ENCODE assay signal across 18 cellular contexts in the genomic region with DNA sequence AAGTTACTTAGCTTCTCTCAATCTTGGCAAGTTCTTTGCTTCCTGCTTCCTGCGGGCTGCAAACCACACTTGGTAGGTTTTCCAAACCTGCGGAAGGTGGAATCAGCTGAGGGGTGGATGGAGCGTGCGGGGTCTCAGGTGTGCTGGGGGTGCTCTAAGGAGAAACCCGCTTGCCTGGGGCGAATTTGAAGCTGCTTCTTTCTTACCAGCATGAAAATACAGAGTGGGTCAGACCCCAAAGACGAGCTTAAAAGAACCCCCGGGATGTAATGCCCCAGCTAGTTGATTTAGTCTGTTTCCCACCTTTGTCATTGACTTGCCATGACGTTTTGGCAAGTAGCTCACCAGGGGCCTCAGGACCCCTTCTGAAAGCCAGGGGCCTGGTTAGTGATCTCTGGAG. TPM values are rescaled to one million over a fixed set of nuclear protein-coding genes. Genes with fewer than 3 reads are reported as not detected.
DNase-seq lines count a peak whose midpoint lies in the region; ATAC-seq, FAIRE-seq and TF ChIP-seq lines count a peak whose summit lies in the region.
"Had no signal": no experiment of that assay in that cellular context is flagged by ENCODE, and none has a peak within 500 bp of the region (broad histone marks: within the 10 kb centered on the region; RNA-seq: fewer than 3 reads in every experiment).

No MANE protein-coding gene starts in this region.

- no peaks in the 10 kb centered on the region for H3K9me2 ChIP-seq in PC-9 (ENCODE audit: insufficient read depth)

- no peak overlapping the region for H3K9ac ChIP-seq in KMS-11
- H3K9ac ChIP-seq in mesenchymal stem cell (ENCODE audit: low read length), result no peak overlapping the region
- H3K9ac ChIP-seq in kidney (ENCODE audit: low read length in 2 of 2), result no peak overlapping the region

- no peak for FAIRE-seq in kidney (lab: Jason Lieb, UNC)
- FAIRE-seq: H54 had no signal

- H3K4ac ChIP-seq in mesenchymal stem cell (ENCODE audit: low read depth in 1 of 2, low read length in 2 of 2), result no peak overlapping the region

- no peak overlapping the region for H4K8ac ChIP-seq in mesenchymal stem cell (ENCODE audit: low read length)

- H3K18ac ChIP-seq in mesenchymal stem cell (ENCODE audit: low read depth in 1 of 2, low read length in 2 of 2), result no peak overlapping the region

- H4K20me1 ChIP-seq in KMS-11 (ENCODE audit: insufficient read depth) (no peaks in the 10 kb centered on the region), PC-9 (ENCODE audit: insufficient read depth) (no peaks in the 10 kb centered on the region)

- H3K79me2 ChIP-seq in KMS-11 (ENCODE audit: insufficient read depth, low read depth) (no peaks in the 10 kb centered on the region), PC-9 (ENCODE audit: low read depth) (no peaks in the 10 kb centered on the region)

- H3K4me3 Mint-ChIP-seq in T-helper 2 cell treated with Interferon-gamma antibody and Interleukin-4, amounts not matched to agents 5 μg/mL and 100 μg/mL, for 36 hours, result no peak overlapping the region
- H3K4me3 Mint-ChIP-seq: CD4-positive, CD25-positive, alpha-beta regulatory T cell; CD8-positive, alpha-beta memory T cell; GM23338; HFFc6; IgD-negative memory B cell had no signal

- CTCF ChIA-PET in GM10248 (lab: Yijun Ruan, JAX), result interaction anchor here (0.7 to 6.2 kb wide), 41 partner anchors 8 to 858 kb away, joined by 3 to 64 read pairs (median 4); no protein-coding TSS in a partner anchor
- CTCF ChIA-PET in PC-9 (lab: Charles Lee), result interaction anchor here (0.6 to 1.0 kb wide), 6 partner anchors 122 to 334 kb away, joined by 3 to 17 read pairs (median 4); no protein-coding TSS in a partner anchor

- H2AFZ ChIP-seq in KMS-11 (ENCODE audit: low read depth) (0 out of 2 replicates have a peak overlapping the region, but pooled peaks have one; percentile 9), mesenchymal stem cell (ENCODE audit: low read depth, low read length) (no peak overlapping the region), PC-9 (no peak overlapping the region)
- H2AFZ ChIP-seq: GM23338 had no signal

- H3K4me3 ChIP-seq in KMS-11 (IDR thresholded peaks at IDR 0.05; ENCODE audit: insufficient read depth, low read depth, low read length), result no peak overlapping the region
- no peak overlapping the region for H3K4me3 ChIP-seq in mesenchymal stem cell (ENCODE audit: insufficient read depth in 1 of 2, low read depth in 1 of 2, low read length in 2 of 2)
- H3K4me3 ChIP-seq in kidney (ENCODE audit: low read length in 2 of 2), result no peak overlapping the region
- H3K4me3 ChIP-seq in PC-9, result no peak overlapping the region
- H3K4me3 ChIP-seq: GM23338 had no signal

- no peaks in the 10 kb centered on the region for H3K9me3 Mint-ChIP-seq in T-helper 2 cell treated with Interferon-gamma antibody and Interleukin-4, amounts not matched to agents 5 μg/mL and 100 μg/mL, for 36 hours
- H3K9me3 Mint-ChIP-seq: CD4-positive, CD25-positive, alpha-beta regulatory T cell; CD8-positive, alpha-beta memory T cell; GM23338; HFFc6 had no signal

- H3K27ac Mint-ChIP-seq in T-helper 2 cell treated with Interferon-gamma antibody and Interleukin-4, amounts not matched to agents 5 μg/mL and 100 μg/mL, for 36 hours, result no peak overlapping the region
- H3K27ac Mint-ChIP-seq: CD8-positive, alpha-beta memory T cell; GM23338; HFFc6 had no signal

- TF ChIP-seq CTCF in GM10248 (IDR thresholded peaks at IDR 0.05; ENCODE audit: control extremely low read depth, extremely low read depth, low read depth, missing control alignments), result peak; percentile 7
- no peak for TF ChIP-seq CTCF in KMS-11 (conservative IDR thresholded peaks at IDR 0.05; ENCODE audit: low read depth, low read length)
- no peak for TF ChIP-seq CTCF in kidney (IDR thresholded peaks at IDR 0.05; ENCODE audit: borderline replicate concordance, extremely low read depth, insufficient read depth)
- TF ChIP-seq CTCF in PC-9 (conservative IDR thresholded peaks at IDR 0.05), result no peak
- TF ChIP-seq CTCF in foreskin keratinocyte (conservative IDR thresholded peaks at IDR 0.05), result no peak

- H3K36me3 ChIP-seq in KMS-11 (ENCODE audit: insufficient read depth), result no peaks in the 10 kb centered on the region
- H3K36me3 ChIP-seq in mesenchymal stem cell (ENCODE audit: control insufficient read depth in 1 of 2, insufficient read depth in 2 of 2, low read depth in 1 of 2, low read length in 2 of 2), result no peaks in the 10 kb centered on the region
- no peaks in the 10 kb centered on the region for H3K36me3 ChIP-seq in kidney (ENCODE audit: control insufficient read depth in 1 of 2, insufficient read depth in 2 of 2, low read length in 2 of 2)
- no peaks in the 10 kb centered on the region for H3K36me3 ChIP-seq in PC-9 (ENCODE audit: low read depth)
- H3K36me3 ChIP-seq: BE2C had no signal

- H3K27me3 ChIP-seq in KMS-11 (ENCODE audit: insufficient read depth, low read depth) (no peaks in the 10 kb centered on the region), mesenchymal stem cell (ENCODE audit: control insufficient read depth in 1 of 2, insufficient read depth in 1 of 2, low read length in 2 of 2) (no peaks in the 10 kb centered on the region), PC-9 (ENCODE audit: insufficient read depth, low read depth) (peaks cover 8% of the 10 kb centered on the region; the same call in 1 of the 2 replicates), foreskin keratinocyte (peaks cover 12% of the 10 kb centered on the region)
- H3K27me3 ChIP-seq: BE2C had no signal

- DNase-seq in T-helper 2 cell treated with Interferon-gamma antibody and Interleukin-4, amounts not matched to agents 5 μg/mL and 100 μg/mL, for 36 hours (ENCODE audit: low spot score), result peak; percentile 2
- DNase-seq in T-helper 2 cell (no peak), GM10248 (ENCODE audit: extremely low spot score) (no peak), mesenchymal stem cell (no peak), kidney (no peak), PC-9 (no peak), foreskin keratinocyte (no peak)
- DNase-seq: DMS 273 treated with DMSO at 0.1 percent for 48 hours, HFFc6 had no signal

- peak overlapping the region; percentile 32 for H2BK5ac ChIP-seq in mesenchymal stem cell (ENCODE audit: low read depth, low read length, poor library complexity, severe bottlenecking)

- H3K79me1 ChIP-seq in mesenchymal stem cell (replicated peaks; ENCODE audit: low read length, poor library complexity, severe bottlenecking), result no peaks in the 10 kb centered on the region

- no peak overlapping the region for H2BK15ac ChIP-seq in mesenchymal stem cell (ENCODE audit: low read depth, poor library complexity, severe bottlenecking)

- 73% methylated on average over 9 of the region's 9 CpGs for WGBS in mesenchymal stem cell

- no peak overlapping the region for H2BK12ac ChIP-seq in mesenchymal stem cell (ENCODE audit: low read length in 2 of 2)

- no peaks in the 10 kb centered on the region for H3F3A ChIP-seq in PC-9 (ENCODE audit: insufficient read depth, low read depth)

- no peak overlapping the region for H2BK120ac ChIP-seq in mesenchymal stem cell (ENCODE audit: low read depth, low read length)

- peak overlapping the region; percentile 82 for H2AK5ac ChIP-seq in mesenchymal stem cell (ENCODE audit: low read length, severe bottlenecking)

- H3K4me1 ChIP-seq in KMS-11 (ENCODE audit: low read depth, poor library complexity, severe bottlenecking) (no peaks in the 10 kb centered on the region), mesenchymal stem cell (ENCODE audit: control insufficient read depth, insufficient read depth, low read depth, low read length) (peaks cover 22% of the 10 kb centered on the region), kidney (ENCODE audit: control insufficient read depth in 1 of 2, insufficient read depth in 1 of 2, low read depth in 1 of 2, low read length in 2 of 2) (no peaks in the 10 kb centered on the region), PC-9 (replicated peaks; ENCODE audit: insufficient read depth) (no peaks in the 10 kb centered on the region), foreskin keratinocyte (no peaks in the 10 kb centered on the region)

- BruUV-seq in PC-9 (replicated peaks; lab: Mats Ljungman, UMichigan), result no TSS peak

- no peaks in the 10 kb centered on the region for H3K4me1 Mint-ChIP-seq in T-helper 2 cell treated with Interferon-gamma antibody and Interleukin-4, amounts not matched to agents 5 μg/mL and 100 μg/mL, for 36 hours (ENCODE audit: low read depth)
- H3K4me1 Mint-ChIP-seq: CD4-positive, CD25-positive, alpha-beta regulatory T cell; CD8-positive, alpha-beta memory T cell; GM23338 had no signal

- no peak overlapping the region for H3K23ac ChIP-seq in mesenchymal stem cell (ENCODE audit: low read length in 2 of 2)

- POLR2A ChIA-PET in GM10248 (lab: Yijun Ruan, JAX) (no interaction called here), PC-9 (lab: Charles Lee; ENCODE audit: unreplicated experiment) (no interaction called here)

- H3K9me3 ChIP-seq in mesenchymal stem cell (ENCODE audit: control insufficient read depth, low read length), result no peaks in the 10 kb centered on the region
- no peaks in the 10 kb centered on the region for H3K9me3 ChIP-seq in kidney (ENCODE audit: control insufficient read depth in 1 of 2, low read length in 2 of 2)
- no peaks in the 10 kb centered on the region for H3K9me3 ChIP-seq in PC-9 (ENCODE audit: insufficient read depth, low read depth)
- H3K9me3 ChIP-seq: BE2C had no signal

- H3K4me2 ChIP-seq in KMS-11 (no peak overlapping the region), mesenchymal stem cell (ENCODE audit: low read length, poor library complexity, severe bottlenecking) (no peak overlapping the region), PC-9 (no peak overlapping the region)
- H3K4me2 ChIP-seq: GM23338 had no signal

- no peak overlapping the region for H3K14ac ChIP-seq in mesenchymal stem cell (ENCODE audit: low read length in 2 of 2)

- ATAC-seq in foreskin keratinocyte, result no peak

- H3K36me3 Mint-ChIP-seq in T-helper 2 cell treated with Interferon-gamma antibody and Interleukin-4, amounts not matched to agents 5 μg/mL and 100 μg/mL, for 36 hours (ENCODE audit: low read depth), result no peaks in the 10 kb centered on the region
- H3K36me3 Mint-ChIP-seq: CD4-positive, CD25-positive, alpha-beta regulatory T cell; CD8-positive, alpha-beta memory T cell; IgD-negative memory B cell had no signal

- no peak overlapping the region for H4K91ac ChIP-seq in mesenchymal stem cell (ENCODE audit: low read length)

- intact Hi-C loops in kidney (cut with DNase I), result no loop called here
- intact Hi-C loops in PC-9 (cut with micrococcal nuclease; ENCODE audit: unreplicated experiment), result loop anchor here (1.0 to 10.0 kb wide), 6 partner anchors 235 to 845 kb away; no protein-coding TSS in a partner anchor

- H3K27ac ChIP-seq in KMS-11, result no peak overlapping the region
- H3K27ac ChIP-seq in mesenchymal stem cell (ENCODE audit: low read length, poor library complexity, severe bottlenecking), result no peak overlapping the region
- no peak overlapping the region for H3K27ac ChIP-seq in kidney (ENCODE audit: low read depth in 2 of 2, low read length in 2 of 2)
- no peak overlapping the region for H3K27ac ChIP-seq in PC-9
- H3K27ac ChIP-seq in foreskin keratinocyte, result no peak overlapping the region
- H3K27ac ChIP-seq: 22Rv1 had no signal

- peaks cover 18% of the 10 kb centered on the region for H3K27me3 Mint-ChIP-seq in T-helper 2 cell treated with Interferon-gamma antibody and Interleukin-4, amounts not matched to agents 5 μg/mL and 100 μg/mL, for 36 hours (ENCODE audit: low read depth)

RNA-seq across cellular contexts. Expression of a gene that starts 28.8 kb away (rescaled TPM):
- polyA plus RNA-seq in mesenchymal stem cell (2013, experiment 1 of 2), result 6.0 TPM
- polyA plus RNA-seq in mesenchymal stem cell (2013, experiment 2 of 2), result 6.3 TPM
- total RNA-seq in kidney (7.9 TPM), PC-9 (2021) (0.53 and 0.59 TPM in 2 replicates), foreskin keratinocyte (0.46 and 0.68 TPM in 2 replicates)
- polyA plus RNA-seq in kidney (ENCODE audit: insufficient read depth, low read depth, low replicate concordance) (9.0 TPM), foreskin keratinocyte (0.46 and 0.65 TPM in 2 replicates)
- total RNA-seq: CD4-positive, CD25-positive, alpha-beta regulatory T cell; CD8-positive, alpha-beta memory T cell; G401 had no signal
- polyA plus RNA-seq: CD4-positive, CD25-positive, alpha-beta regulatory T cell; CD8-positive, alpha-beta memory T cell had no signal
